In genomic region chr5:169583424-169584215, GRCh38 we compare ENCODE assay signal across 1 cellular context.
TF ChIP-seq lines count a peak whose summit lies in the region.

SPDL1 (plus strand) TSS chr5:169583773; CDS start chr5:169588417, 4,644 bp downstream.

TF ChIP-seq in HepG2, 621 proteins besides CTCF, POLR2A, EP300 and RAD21 (continued from another document and continues in another):
- TF ChIP-seq IRF9 (CRISPR knock-in tag; IDR thresholded peaks at IDR 0.05; ENCODE audit: borderline replicate concordance) (no peak), FOXA1 (IDR thresholded peaks at IDR 0.05) (no peak), FOXA1 (CRISPR knock-in tag; IDR thresholded peaks at IDR 0.05) (no peak), NAIF1 (CRISPR knock-in tag; IDR thresholded peaks at IDR 0.05; ENCODE audit: borderline replicate concordance) (no peak), EED (CRISPR knock-in tag; IDR thresholded peaks at IDR 0.05) (no peak), SCMH1 (CRISPR knock-in tag; IDR thresholded peaks at IDR 0.05; ENCODE audit: borderline replicate concordance) (no peak), NFIC (IDR thresholded peaks at IDR 0.05; ENCODE audit: low read length) (no peak), ZNF224 (CRISPR knock-in tag; IDR thresholded peaks at IDR 0.05) (peak; percentile 78), RBAK (CRISPR knock-in tag; IDR thresholded peaks at IDR 0.05) (no peak), ZNF350 (CRISPR knock-in tag; IDR thresholded peaks at IDR 0.05; ENCODE audit: borderline replicate concordance, low read depth) (peak; percentile 89; the same call in 1 of the 2 replicates), TCF7 (IDR thresholded peaks at IDR 0.05; ENCODE audit: low read depth) (no peak), ZFP82 (CRISPR knock-in tag; IDR thresholded peaks at IDR 0.05; ENCODE audit: borderline replicate concordance) (no peak), ZNF576 (CRISPR knock-in tag; IDR thresholded peaks at IDR 0.05) (no peak), XBP1 (CRISPR knock-in tag; IDR thresholded peaks at IDR 0.05) (no peak), CCDC6 (CRISPR knock-in tag; IDR thresholded peaks at IDR 0.05) (no peak), SATB2 (CRISPR knock-in tag; IDR thresholded peaks at IDR 0.05) (no peak), SALL1 (CRISPR knock-in tag; IDR thresholded peaks at IDR 0.05) (peak; percentile 69), ZNF720 (CRISPR knock-in tag; IDR thresholded peaks at IDR 0.05) (no peak), SNAPC4 (CRISPR knock-in tag; IDR thresholded peaks at IDR 0.05) (no peak), GABPB1 (CRISPR knock-in tag; IDR thresholded peaks at IDR 0.05) (peak; percentile 71), NCOA2 (CRISPR knock-in tag; IDR thresholded peaks at IDR 0.05) (no peak), ZNF83 (CRISPR knock-in tag; IDR thresholded peaks at IDR 0.05; ENCODE audit: borderline replicate concordance) (no peak), ZNF556 (CRISPR knock-in tag; IDR thresholded peaks at IDR 0.05; ENCODE audit: borderline replicate concordance) (peak; percentile 41; the same call in 1 of the 2 replicates), ZNF12 (CRISPR knock-in tag; IDR thresholded peaks at IDR 0.05) (no peak), IRX3 (CRISPR knock-in tag; IDR thresholded peaks at IDR 0.05; ENCODE audit: borderline replicate concordance, low read depth) (no peak), ZNF773 (CRISPR knock-in tag; IDR thresholded peaks at IDR 0.05; ENCODE audit: borderline replicate concordance) (no peak), SSRP1 (CRISPR knock-in tag; IDR thresholded peaks at IDR 0.05) (no peak), ZNF691 (CRISPR knock-in tag; IDR thresholded peaks at IDR 0.05; ENCODE audit: borderline replicate concordance, low read depth) (0 out of 2 replicates have a peak, but pooled peaks have one; percentile 46), NFKBIZ (CRISPR knock-in tag; IDR thresholded peaks at IDR 0.05) (no peak), ZNF101 (CRISPR knock-in tag; IDR thresholded peaks at IDR 0.05; ENCODE audit: borderline replicate concordance, low read depth) (no peak), ZNF883 (CRISPR knock-in tag; IDR thresholded peaks at IDR 0.05; ENCODE audit: not compliant biosample characterization) (peak; percentile 71), PBX2 (CRISPR knock-in tag; IDR thresholded peaks at IDR 0.05) (no peak), ZMYM3 (CRISPR knock-in tag; IDR thresholded peaks at IDR 0.05) (no peak), TP53 (CRISPR knock-in tag; conservative IDR thresholded peaks at IDR 0.05) (no peak), RXRB (CRISPR knock-in tag; IDR thresholded peaks at IDR 0.05; ENCODE audit: borderline replicate concordance) (no peak), ISX (CRISPR knock-in tag; conservative IDR thresholded peaks at IDR 0.05) (no peak), ESRRA (CRISPR knock-in tag; IDR thresholded peaks at IDR 0.05; ENCODE audit: low read depth) (no peak), HMG20A (CRISPR knock-in tag; IDR thresholded peaks at IDR 0.05; ENCODE audit: borderline replicate concordance) (no peak), PHF8 (CRISPR knock-in tag; IDR thresholded peaks at IDR 0.05) (peak; percentile 94), MYNN (CRISPR knock-in tag; IDR thresholded peaks at IDR 0.05; ENCODE audit: low read depth) (no peak), ZNF652 (CRISPR knock-in tag; IDR thresholded peaks at IDR 0.05; ENCODE audit: borderline replicate concordance, low read depth) (no peak; the same call in 1 of the 2 replicates), ZFAT (CRISPR knock-in tag; conservative IDR thresholded peaks at IDR 0.05) (no peak), ETV6 (CRISPR knock-in tag; conservative IDR thresholded peaks at IDR 0.05) (no peak), ZNF577 (CRISPR knock-in tag; IDR thresholded peaks at IDR 0.05; ENCODE audit: borderline replicate concordance, low read depth) (no peak), MAFF (IDR thresholded peaks at IDR 0.05; ENCODE audit: low read depth, low read length) (no peak), ZNF749 (CRISPR knock-in tag; IDR thresholded peaks at IDR 0.05; ENCODE audit: borderline replicate concordance) (no peak), LRRFIP1 (CRISPR knock-in tag; conservative IDR thresholded peaks at IDR 0.05) (no peak), ZNF33B (CRISPR knock-in tag; IDR thresholded peaks at IDR 0.05) (no peak; the same call in 1 of the 2 replicates), ZNF816 (CRISPR knock-in tag; IDR thresholded peaks at IDR 0.05; ENCODE audit: borderline replicate concordance) (no peak), ZXDC (CRISPR knock-in tag; IDR thresholded peaks at IDR 0.05) (no peak; the same call in 1 of the 2 replicates), TFAP4 (IDR thresholded peaks at IDR 0.05; ENCODE audit: borderline replicate concordance, low read depth) (no peak), SKIL (CRISPR knock-in tag; IDR thresholded peaks at IDR 0.05; ENCODE audit: borderline replicate concordance) (no peak), GATA4 (IDR thresholded peaks at IDR 0.05; ENCODE audit: borderline replicate concordance, low read depth) (peak; percentile 15; the same call in 1 of the 2 replicates)
